ENCODE assay signal across 25 cellular contexts in the genomic region with DNA sequence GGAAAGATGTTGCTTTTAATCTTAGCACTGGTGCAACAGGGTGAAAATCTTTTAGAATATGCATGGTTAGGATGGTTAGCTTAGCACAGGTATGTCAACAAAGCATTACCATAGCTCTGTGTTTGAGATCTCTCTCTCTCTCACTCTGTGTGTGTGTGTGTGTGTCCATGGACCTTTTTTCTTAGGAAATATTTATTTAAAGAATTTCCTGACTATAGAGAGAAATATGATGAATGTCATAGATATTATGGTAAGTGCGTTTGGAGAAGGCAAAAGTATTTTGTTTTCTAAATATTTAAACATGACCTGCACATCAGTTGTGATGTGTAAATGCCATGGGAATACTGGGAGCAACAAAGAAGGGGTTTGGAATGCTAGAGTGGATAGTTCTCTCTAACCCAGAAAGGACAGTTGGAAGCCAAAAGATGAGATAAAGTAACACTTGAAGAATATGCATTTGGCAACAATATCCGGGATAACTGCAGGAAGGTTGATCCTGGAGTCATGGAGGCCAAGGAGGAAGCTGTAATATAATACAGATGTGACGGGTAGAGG. TPM values are rescaled to one million over a fixed set of nuclear protein-coding genes. Genes with fewer than 3 reads are reported as not detected.
"Had no signal": no experiment of that assay in that cellular context is flagged by ENCODE, and none has a peak within 500 bp of the region (broad histone marks: within the 10 kb centered on the region; RNA-seq: fewer than 3 reads in every experiment).

No MANE protein-coding gene starts in this region.

- DNase-seq: effector CD8-positive, alpha-beta T cell; endodermal cell; foreskin keratinocyte; heart left ventricle; kidney; natural killer cell; right lobe of liver; stimulated activated CD4-positive, alpha-beta T cell treated with anti-CD3 and anti-CD28 coated beads, Interleukin-12 subunit alpha, Interleukin-12 subunit beta, amount 100 ng/mL, for 4 hours; stimulated activated CD4-positive, alpha-beta T cell treated with anti-CD3 and anti-CD28 coated beads, Interleukin-1b, Interleukin-23, amount 100 ng/mL, for 48 hours; stimulated activated CD4-positive, alpha-beta T cell treated with anti-CD3 and anti-CD28 coated beads, Interleukin-4, amount 100 ng/mL, for 1 hour; stimulated activated CD8-positive, alpha-beta memory T cell treated with anti-CD3 and anti-CD28 coated beads, Interleukin-4, amount 100 ng/mL, for 48 hours; stimulated activated naive CD4-positive, alpha-beta T cell; stimulated activated naive CD8-positive, alpha-beta T cell treated with anti-CD3 and anti-CD28 coated beads, Interleukin-15, amount 100 ng/mL, for 72 hours; thyroid gland; upper lobe of left lung had no signal

- H2AFZ ChIP-seq: hepatocyte, parathyroid adenoma had no signal

- H3K27ac ChIP-seq: epithelial cell of prostate, foreskin keratinocyte, gastroesophageal sphincter, heart left ventricle, hepatocyte, neutrophil, parathyroid adenoma, right lobe of liver, thyroid gland, upper lobe of left lung had no signal

- ATAC-seq: esophagus mucosa; foreskin keratinocyte; gastroesophageal sphincter; heart left ventricle; left lobe of liver; natural killer cell; right lobe of liver; stimulated activated naive CD8-positive, alpha-beta T cell treated with anti-CD3 and anti-CD28 coated beads, Interleukin-15, amount 100 ng/mL, for 72 hours had no signal

- H3K4me3 ChIP-seq: gastroesophageal sphincter, heart left ventricle, hepatocyte, lung, right lobe of liver, smooth muscle cell, thyroid gland, upper lobe of left lung had no signal

- H3K9ac ChIP-seq: parathyroid adenoma had no signal

- H3K36me3 ChIP-seq: gastroesophageal sphincter, heart left ventricle, neutrophil, right lobe of liver, thyroid gland, upper lobe of left lung had no signal

- H3K27me3 ChIP-seq: thyroid gland had no signal

- H3K9me3 ChIP-seq: gastroesophageal sphincter, heart left ventricle, neutrophil, right lobe of liver, thyroid gland, upper lobe of left lung had no signal

- H3K4me1 ChIP-seq: foreskin keratinocyte, parathyroid adenoma had no signal

- H3K79me2 ChIP-seq: hepatocyte, parathyroid adenoma had no signal

- H3K4me2 ChIP-seq: hepatocyte, smooth muscle cell had no signal

RNA-seq across cellular contexts. Expression of a gene that starts 3.9 kb away (rescaled TPM):
- total RNA-seq: foreskin keratinocyte, mononuclear cell had no signal
